In genomic region chr6:52284460-52285173, GRCh38 we compare ENCODE assay signal across 1 cellular context.
A peak's percentile ranks its signal among the peaks of the same experiment; 100 is the strongest.
TF ChIP-seq lines count a peak whose summit lies in the region.

MCM3 (minus strand) TSS chr6:52284742; CDS start chr6:52284674, 68 bp downstream.

TF ChIP-seq in HEK293, 187 proteins besides CTCF, POLR2A, EP300 and RAD21 (continued from another document and continues in another):
- peak; percentile 77; the same call in 1 of the 2 replicates for TF ChIP-seq ZBTB44 (tag by site-specific recombination; IDR thresholded peaks at IDR 0.05)
- TF ChIP-seq ZFP41 (tag by site-specific recombination; IDR thresholded peaks at IDR 0.05; ENCODE audit: borderline replicate concordance) = no peak
- TF ChIP-seq ZNF48 (tag by site-specific recombination; IDR thresholded peaks at IDR 0.05) = no peak
- TF ChIP-seq ZNF704 (tag by site-specific recombination; IDR thresholded peaks at IDR 0.05) = no peak
- TF ChIP-seq PRDM10 (tag by site-specific recombination; IDR thresholded peaks at IDR 0.05) = peak; percentile 89
- TF ChIP-seq ZNF157 (tag by site-specific recombination; IDR thresholded peaks at IDR 0.05) = no peak
- TF ChIP-seq ZNF366 (tag by site-specific recombination; conservative IDR thresholded peaks at IDR 0.05) = peak; percentile 84
- TF ChIP-seq ZNF664 (tag by site-specific recombination; IDR thresholded peaks at IDR 0.05) = no peak
- TF ChIP-seq MEIS1 (CRISPR knock-in tag; IDR thresholded peaks at IDR 0.05; ENCODE audit: borderline replicate concordance) = 0 out of 2 replicates have a peak, but pooled peaks have one; percentile 70
- no peak for TF ChIP-seq ZNF266 (tag by site-specific recombination; IDR thresholded peaks at IDR 0.05; ENCODE audit: low read depth)
- TF ChIP-seq ZNF155 (tag by site-specific recombination; IDR thresholded peaks at IDR 0.05) = no peak
- TF ChIP-seq KLF17 (tag by site-specific recombination; IDR thresholded peaks at IDR 0.05) = peak; percentile 61
- no peak for TF ChIP-seq ZNF169 (tag by site-specific recombination; IDR thresholded peaks at IDR 0.05)
- TF ChIP-seq ZNF239 (tag by site-specific recombination; IDR thresholded peaks at IDR 0.05) = no peak
- TF ChIP-seq ZNF112 (tag by site-specific recombination; IDR thresholded peaks at IDR 0.05) = no peak
- TF ChIP-seq HOXD13 (CRISPR knock-in tag; IDR thresholded peaks at IDR 0.05; ENCODE audit: borderline replicate concordance) = peak; percentile 88
- TF ChIP-seq ZNF423 (tag by site-specific recombination; IDR thresholded peaks at IDR 0.05) = no peak
- TF ChIP-seq ZEB2 (tag by site-specific recombination; IDR thresholded peaks at IDR 0.05) = peak; percentile 83
- no peak for TF ChIP-seq ZBTB48 (tag by site-specific recombination; IDR thresholded peaks at IDR 0.05)
- no peak for TF ChIP-seq ZNF549 (tag by site-specific recombination; IDR thresholded peaks at IDR 0.05)
- no peak for TF ChIP-seq ZNF555 (tag by site-specific recombination; conservative IDR thresholded peaks at IDR 0.05)
- peak; percentile 91; the same call in 1 of the 2 replicates for TF ChIP-seq HOXA7 (CRISPR knock-in tag; IDR thresholded peaks at IDR 0.05; ENCODE audit: borderline replicate concordance)
- TF ChIP-seq ZNF202 (tag by site-specific recombination; IDR thresholded peaks at IDR 0.05; ENCODE audit: borderline replicate concordance) = no peak
- TF ChIP-seq ZBTB10 (tag by site-specific recombination; IDR thresholded peaks at IDR 0.05) = no peak
- TF ChIP-seq ZBTB7A (tag by site-specific recombination; IDR thresholded peaks at IDR 0.05; ENCODE audit: low read depth) = no peak
- TF ChIP-seq OSR2 (tag by site-specific recombination; IDR thresholded peaks at IDR 0.05) = no peak
- no peak for TF ChIP-seq GLI2 (tag by site-specific recombination; IDR thresholded peaks at IDR 0.05; ENCODE audit: borderline replicate concordance, low read depth)
- TF ChIP-seq ZBTB17 (tag by site-specific recombination; IDR thresholded peaks at IDR 0.05) = peak; percentile 92
- no peak for TF ChIP-seq ZSCAN4 (tag by site-specific recombination; IDR thresholded peaks at IDR 0.05)
- TF ChIP-seq ZBTB26 (tag by site-specific recombination; optimal IDR thresholded peaks at IDR 0.05) = peak; percentile 59
- no peak for TF ChIP-seq ZNF658 (tag by site-specific recombination; IDR thresholded peaks at IDR 0.05)
- no peak for TF ChIP-seq ZNF26 (tag by site-specific recombination; IDR thresholded peaks at IDR 0.05)
- TF ChIP-seq SP3 (tag by site-specific recombination; IDR thresholded peaks at IDR 0.05) = peak; percentile 98
- no peak for TF ChIP-seq SETDB1 (IDR thresholded peaks at IDR 0.05; ENCODE audit: insufficient read length, low read length)
- TF ChIP-seq BCL11A (tag by site-specific recombination; IDR thresholded peaks at IDR 0.05; ENCODE audit: low read depth) = no peak
- TF ChIP-seq ZNF2 (tag by site-specific recombination; IDR thresholded peaks at IDR 0.05) = 0 out of 2 replicates have a peak, but pooled peaks have one; percentile 32
- TF ChIP-seq GLIS1 (tag by site-specific recombination; IDR thresholded peaks at IDR 0.05) = no peak
- TF ChIP-seq ZNF114 (tag by site-specific recombination; IDR thresholded peaks at IDR 0.05) = no peak
- no peak for TF ChIP-seq ZNF571 (tag by site-specific recombination; IDR thresholded peaks at IDR 0.05)
- TF ChIP-seq GLIS2 (tag by site-specific recombination; IDR thresholded peaks at IDR 0.05) = no peak
- TF ChIP-seq ZNF843 (tag by site-specific recombination; IDR thresholded peaks at IDR 0.05) = no peak
- TF ChIP-seq ZFP37 (tag by site-specific recombination; IDR thresholded peaks at IDR 0.05) = 0 out of 2 replicates have a peak, but pooled peaks have one; percentile 34
- TF ChIP-seq ZNF514 (tag by site-specific recombination; IDR thresholded peaks at IDR 0.05) = no peak
- TF ChIP-seq PRDM4 (tag by site-specific recombination; IDR thresholded peaks at IDR 0.05) = no peak
- TF ChIP-seq ZSCAN18 (tag by site-specific recombination; IDR thresholded peaks at IDR 0.05) = no peak
- no peak for TF ChIP-seq ZNF274 (IDR thresholded peaks at IDR 0.05; ENCODE audit: low read length)
- TF ChIP-seq ZNF274 (tag by site-specific recombination; IDR thresholded peaks at IDR 0.05; ENCODE audit: borderline replicate concordance) = no peak
- TF ChIP-seq REPIN1 (tag by site-specific recombination; IDR thresholded peaks at IDR 0.05; ENCODE audit: low read depth) = 0 out of 2 replicates have a peak, but pooled peaks have one; percentile 33
- no peak for TF ChIP-seq ZNF548 (tag by site-specific recombination; IDR thresholded peaks at IDR 0.05)
